ENCODE assay signal across 7 cellular contexts in the genomic region with DNA sequence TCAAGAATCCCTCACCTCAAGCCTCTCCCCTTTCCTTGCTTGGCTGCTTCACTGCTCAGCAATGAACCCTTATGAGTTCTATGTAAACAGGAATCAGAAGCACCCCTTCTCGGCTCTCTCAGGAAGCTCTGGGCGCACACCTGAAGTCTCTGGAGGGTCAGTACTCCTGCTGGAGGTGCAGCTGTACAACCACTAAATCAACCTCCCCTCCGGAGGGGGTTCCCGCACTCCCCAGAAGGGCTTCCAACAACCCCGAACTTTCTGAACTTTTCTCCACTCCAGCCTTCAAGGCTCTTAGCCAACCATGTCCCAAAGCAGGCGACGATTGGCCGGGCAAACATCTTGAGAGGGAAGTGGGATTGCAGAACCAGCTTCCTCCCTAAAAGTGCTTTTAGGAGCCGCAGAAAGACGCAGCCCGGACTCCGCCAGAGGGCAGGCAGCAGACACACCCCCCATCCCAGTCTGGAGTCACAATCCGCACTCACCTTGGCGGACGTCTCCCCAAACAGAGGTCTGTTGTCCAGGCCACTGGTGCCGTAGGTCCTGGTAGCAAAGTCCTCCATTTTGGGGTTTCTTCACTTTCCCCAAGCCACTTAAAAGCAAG. TPM values are rescaled to one million over a fixed set of nuclear protein-coding genes. Genes with fewer than 3 reads are reported as not detected.
DNase-seq lines count a peak whose midpoint lies in the region; ATAC-seq and TF ChIP-seq lines count a peak whose summit lies in the region.

No MANE protein-coding gene starts in this region.

- H3K4me1 ChIP-seq in SJCRH30 = no peaks in the 10 kb centered on the region

- peak in 1 of 2 experiments; percentile 43 for DNase-seq in SJCRH30
- no peak for DNase-seq in brain microvascular endothelial cell
- no peak for DNase-seq in skeletal muscle cell (ENCODE audit: low read depth)
- DNase-seq in A172 (ENCODE audit: low spot score) = no peak

- peak; percentile 24 for TF ChIP-seq CTCF in brain microvascular endothelial cell (IDR thresholded peaks at IDR 0.05; ENCODE audit: low read depth, low read length, missing control alignments)

- in situ Hi-C loops in brain microvascular endothelial cell (cut with HindIII; ENCODE audit: low pct_ligation_motif_present, low sequenced_read_pairs) = no loop called here

- peak overlapping the region; percentile 92 for H3K4me3 ChIP-seq in SJCRH30
- peak overlapping the region; percentile 92 for H3K4me3 ChIP-seq in brain microvascular endothelial cell (ENCODE audit: low read depth, low read length)
- peak overlapping the region; percentile 91 for H3K4me3 ChIP-seq in iPS-18c (ENCODE audit: insufficient read depth, low read depth, low read length)
- peak overlapping the region; percentile 89 for H3K4me3 ChIP-seq in skeletal muscle cell (ENCODE audit: low read depth, low read length)

- H3K36me3 ChIP-seq in SJCRH30 = peaks cover 24% of the 10 kb centered on the region
- no peaks in the 10 kb centered on the region for H3K36me3 ChIP-seq in brain microvascular endothelial cell (replicated peaks)

- H3K27me3 ChIP-seq in SJCRH30 = no peaks in the 10 kb centered on the region
- H3K27me3 ChIP-seq in brain microvascular endothelial cell (replicated peaks) = no peaks in the 10 kb centered on the region

- H3K27ac ChIP-seq in SJCRH30 (peak overlapping the region; percentile 88), brain microvascular endothelial cell (peak overlapping the region; percentile 49)

- ATAC-seq in GM18498 (IDR thresholded peaks at IDR 0.05; ENCODE audit: unreplicated experiment) (peak; percentile 0), HG02970 (IDR thresholded peaks at IDR 0.05; ENCODE audit: low FRiP score, unreplicated experiment) (peak; percentile 0)

- no peaks in the 10 kb centered on the region for H3K9me3 ChIP-seq in SJCRH30 (replicated peaks)
- H3K9me3 ChIP-seq in iPS-18c (ENCODE audit: control insufficient read depth, insufficient read depth, low read length) = no peaks in the 10 kb centered on the region

RNA-seq across cellular contexts. Expression of gene TMEM243, which starts 0.5 kb away (rescaled TPM):
- 74.0 and 86.3 TPM in 2 replicates for total RNA-seq in SJCRH30 (2014; rRNA removed; shearing (Covaris generic))
- total RNA-seq in A172 (2014; rRNA removed; shearing (Covaris generic)) = 22.8 and 26.0 TPM in 2 replicates
